In genomic region chr10:25080880-25081581, GRCh38 we compare ENCODE assay signal across 8 cellular contexts.
DNase-seq lines count a peak whose midpoint lies in the region; TF ChIP-seq lines count a peak whose summit lies in the region.

No MANE protein-coding gene starts in this region.

- H3K9me3 ChIP-seq in GM23248 (ENCODE audit: low read depth) (no peaks in the 10 kb centered on the region), Peyer's patch (no peaks in the 10 kb centered on the region), suprapubic skin (no peaks in the 10 kb centered on the region)

- peak overlapping the region; percentile 88 for H3K4me2 ChIP-seq in GM23248 (ENCODE audit: unreplicated experiment)

- WGBS in GM23248 (ENCODE audit: low coverage in 1 of 2, low lambda C conversion rate in 2 of 2, missing lambda C conversion rate in 2 of 2), 2 experiments = 1 to 2% methylated on average over 9 of the region's 9 CpGs
- WGBS in suprapubic skin = 5% methylated on average over 9 of the region's 9 CpGs

- no peak for TF ChIP-seq EP300 in suprapubic skin (IDR thresholded peaks at IDR 0.05)

- TF ChIP-seq CTCF in LNCaP clone FGC (IDR thresholded peaks at IDR 0.05; ENCODE audit: control insufficient read depth, extremely low read depth, insufficient read depth) (peak; percentile 88), Peyer's patch (IDR thresholded peaks at IDR 0.05) (peak; percentile 39 to 98 (median 88)), fibroblast of the aortic adventitia (IDR thresholded peaks at IDR 0.05; ENCODE audit: insufficient read depth, low read length) (peak; percentile 97), suprapubic skin (IDR thresholded peaks at IDR 0.05) (peak; percentile 77 to 82)

- H3K4me3 ChIP-seq in GM23248 = peak overlapping the region; percentile 59
- H3K4me3 ChIP-seq in LNCaP clone FGC (ENCODE audit: low read depth, low read length) = no peak overlapping the region
- no peak overlapping the region for H3K4me3 ChIP-seq in Peyer's patch
- H3K4me3 ChIP-seq in fibroblast of the aortic adventitia (ENCODE audit: low read depth, low read length) = no peak overlapping the region
- no peak overlapping the region for H3K4me3 ChIP-seq in suprapubic skin

- TF ChIP-seq POLR2A in Peyer's patch (IDR thresholded peaks at IDR 0.05) (no peak), suprapubic skin (IDR thresholded peaks at IDR 0.05) (no peak)

- H3K4me1 ChIP-seq in GM23248 (ENCODE audit: insufficient read depth) (peaks cover 11% of the 10 kb centered on the region), Peyer's patch (peaks cover 0 to 4% (median 2%) of the 10 kb centered on the region in 4 donors), suprapubic skin (peaks cover 10% of the 10 kb centered on the region)

- H3K9ac ChIP-seq in GM23248 = peak overlapping the region; percentile 76

- no peaks in the 10 kb centered on the region for H3K79me2 ChIP-seq in GM23248 (ENCODE audit: insufficient read depth)

- peaks cover 11% of the 10 kb centered on the region for H3F3A ChIP-seq in GM23248 (ENCODE audit: insufficient read depth)

- peak overlapping the region; percentile 87 for H3K27ac ChIP-seq in GM23248
- peak overlapping the region in 1 of 4 donors; percentile 44 for H3K27ac ChIP-seq in Peyer's patch
- H3K27ac ChIP-seq in suprapubic skin = no peak overlapping the region

- no peaks in the 10 kb centered on the region for H3K36me3 ChIP-seq in GM23248 (ENCODE audit: low read depth)
- H3K36me3 ChIP-seq in Peyer's patch = no peaks in the 10 kb centered on the region
- H3K36me3 ChIP-seq in suprapubic skin = no peaks in the 10 kb centered on the region

- no peaks in the 10 kb centered on the region for H3K9me2 ChIP-seq in GM23248 (ENCODE audit: insufficient read depth)

- in situ Hi-C loops in GM23248 (cut with MboI) = no loop called here

- DNase-seq in EH (ENCODE audit: low read depth) (peak; percentile 89), GM23248 (peak; percentile 90), LNCaP clone FGC (ENCODE audit: low read depth) (peak; percentile 81), Peyer's patch (peak; percentile 49 to 91 (median 82)), activated T-helper 1 cell treated with Interleukin-2 at 50 U/mL for 16 hours (ENCODE audit: low read depth) (peak; percentile 13), fibroblast of the aortic adventitia (ENCODE audit: low read depth) (peak; percentile 92), nucleus accumbens (lab: John Stamatoyannopoulos, UW) (peak in 52 of 56 donors; percentile 9 to 87 (median 75)), suprapubic skin (ENCODE audit: low spot score in 2 of 2) (peak; percentile 84)

- H2AFZ ChIP-seq in GM23248 = peak overlapping the region; percentile 87

- no peaks in the 10 kb centered on the region for H3K27me3 ChIP-seq in GM23248 (replicated peaks; ENCODE audit: insufficient read depth)
- no peaks in the 10 kb centered on the region for H3K27me3 ChIP-seq in Peyer's patch
- no peaks in the 10 kb centered on the region for H3K27me3 ChIP-seq in suprapubic skin

- no peaks in the 10 kb centered on the region for H4K20me1 ChIP-seq in GM23248 (ENCODE audit: insufficient read depth)

Comparison
In these comparisons a context has a peak if more than half of its experiments do, and no peak if none do; other contexts are left out.
1. DNase-seq: peak in every context shown above with its lines; median percentile 92 in fibroblast of the aortic adventitia; 90 in GM23248; 89 in EH; 84 in suprapubic skin; 82 in Peyer's patch; 81 in LNCaP clone FGC; 75 in nucleus accumbens; 13 in activated T-helper 1 cell treated with Interleukin-2 at 50 U/mL for 16 hours.